8 cellular contexts compared by ENCODE assay signal in genomic region chr3:16399473-16399872, GRCh38.
DNase-seq lines count a peak whose midpoint lies in the region; ATAC-seq, FAIRE-seq and TF ChIP-seq lines count a peak whose summit lies in the region.

No MANE protein-coding gene starts in this region.

- H3K4me1 Mint-ChIP-seq in astrocyte (ENCODE audit: low read depth, unreplicated experiment) = peaks cover 22% of the 10 kb centered on the region
- peaks cover 33% of the 10 kb centered on the region for H3K4me1 Mint-ChIP-seq in activated naive CD4-positive, alpha-beta T cell treated with anti-CD3 and anti-CD28 coated beads for 36 hours (ENCODE audit: low read depth)
- peaks cover 7% of the 10 kb centered on the region for H3K4me1 Mint-ChIP-seq in activated naive CD4-positive, alpha-beta T cell treated with anti-CD3 and anti-CD28 coated beads, Interleukin-2, amount 10 ng/mL, durations not matched to agents 7 days and 5 days

- H4K20me1 ChIP-seq in astrocyte (ENCODE audit: insufficient read depth, low read length) = peaks cover 41% of the 10 kb centered on the region
- no peaks in the 10 kb centered on the region for H4K20me1 ChIP-seq in HepG2 (ENCODE audit: insufficient read depth, low read length)

- TF ChIP-seq EP300 in HepG2 (IDR thresholded peaks at IDR 0.05; ENCODE audit: low read depth in 2 of 2, low read length in 2 of 2) (no peak), HepG2 (CRISPR knock-in tag; IDR thresholded peaks at IDR 0.05; ENCODE audit: borderline replicate concordance) (no peak)

- intact Hi-C loops in HepG2 (cut with micrococcal nuclease; ENCODE audit: unreplicated experiment) = no loop called here
- intact Hi-C loops in activated naive CD4-positive, alpha-beta T cell treated with anti-CD3 and anti-CD28 coated beads for 36 hours (cut with micrococcal nuclease) = no loop called here

- H3K9me3 Mint-ChIP-seq in astrocyte (ENCODE audit: unreplicated experiment) = peaks cover 1% of the 10 kb centered on the region
- no peaks in the 10 kb centered on the region for H3K9me3 Mint-ChIP-seq in activated naive CD4-positive, alpha-beta T cell treated with anti-CD3 and anti-CD28 coated beads for 36 hours
- H3K9me3 Mint-ChIP-seq in activated naive CD4-positive, alpha-beta T cell treated with anti-CD3 and anti-CD28 coated beads, Interleukin-2, amount 10 ng/mL, durations not matched to agents 7 days and 5 days = no peaks in the 10 kb centered on the region

- H3K27ac ChIP-seq in astrocyte (ENCODE audit: low read depth, low read length) (no peak overlapping the region), HepG2 (ENCODE audit: extremely low read length, insufficient read depth, low read length) (no peak overlapping the region)

- in situ Hi-C loops in HepG2 (cut with HindIII; ENCODE audit: extremely low pct_ligation_motif_present, low pct_unique_long_range_greater_than_20kb) = no loop called here

- ATAC-seq in HG02884 (IDR thresholded peaks at IDR 0.05; ENCODE audit: unreplicated experiment) (peak; percentile 37), HepG2 (peak; percentile 81), GM18517 (IDR thresholded peaks at IDR 0.05; ENCODE audit: unreplicated experiment) (no peak)

- H3K27me3 Mint-ChIP-seq in astrocyte (ENCODE audit: low read depth, unreplicated experiment) = no peaks in the 10 kb centered on the region
- no peaks in the 10 kb centered on the region for H3K27me3 Mint-ChIP-seq in activated naive CD4-positive, alpha-beta T cell treated with anti-CD3 and anti-CD28 coated beads for 36 hours (ENCODE audit: low read depth)
- H3K27me3 Mint-ChIP-seq in activated naive CD4-positive, alpha-beta T cell treated with anti-CD3 and anti-CD28 coated beads, Interleukin-2, amount 10 ng/mL, durations not matched to agents 7 days and 5 days = no peaks in the 10 kb centered on the region

- no TSS peak for BruUV-seq in HepG2 (replicated peaks; lab: Mats Ljungman, UMichigan)

- peaks cover 20% of the 10 kb centered on the region for H3K79me2 ChIP-seq in astrocyte (ENCODE audit: insufficient read depth, low read length)
- no peaks in the 10 kb centered on the region for H3K79me2 ChIP-seq in HepG2 (ENCODE audit: insufficient read depth, low read length)

- H3K4me1 ChIP-seq in astrocyte (ENCODE audit: insufficient read depth, low read length) (peaks cover 9% of the 10 kb centered on the region), HepG2 (ENCODE audit: insufficient read depth, low read length) (no peaks in the 10 kb centered on the region)

- H3K9ac ChIP-seq in astrocyte (ENCODE audit: low read length) (peak overlapping the region; percentile 2), HepG2 (ENCODE audit: insufficient read depth, low read depth, low read length) (no peak overlapping the region)

- peak overlapping the region; percentile 1 for H3K27ac Mint-ChIP-seq in astrocyte (ENCODE audit: unreplicated experiment)
- no peak overlapping the region for H3K27ac Mint-ChIP-seq in activated naive CD4-positive, alpha-beta T cell treated with anti-CD3 and anti-CD28 coated beads for 36 hours
- H3K27ac Mint-ChIP-seq in activated naive CD4-positive, alpha-beta T cell treated with anti-CD3 and anti-CD28 coated beads, Interleukin-2, amount 10 ng/mL, durations not matched to agents 7 days and 5 days = no peak overlapping the region

- peaks cover 17% of the 10 kb centered on the region for H3K36me3 Mint-ChIP-seq in astrocyte (ENCODE audit: low read depth, unreplicated experiment)
- peaks cover 43% of the 10 kb centered on the region for H3K36me3 Mint-ChIP-seq in activated naive CD4-positive, alpha-beta T cell treated with anti-CD3 and anti-CD28 coated beads for 36 hours (ENCODE audit: low read depth)
- H3K36me3 Mint-ChIP-seq in activated naive CD4-positive, alpha-beta T cell treated with anti-CD3 and anti-CD28 coated beads, Interleukin-2, amount 10 ng/mL, durations not matched to agents 7 days and 5 days = peaks cover 45% of the 10 kb centered on the region

- FAIRE-seq in astrocyte (lab: Jason Lieb, UNC) (no peak), HepG2 (lab: Jason Lieb, UNC) (no peak)

- TF ChIP-seq CTCF in astrocyte (IDR thresholded peaks at IDR 0.05; ENCODE audit: insufficient read depth, low read depth, low read length) (peak; percentile 5), HepG2 (CRISPR knock-in tag; IDR thresholded peaks at IDR 0.05) (no peak)

- no peak overlapping the region for H3K4me3 ChIP-seq in astrocyte (ENCODE audit: insufficient read depth, low read depth, low read length)
- H3K4me3 ChIP-seq in HepG2 (replicated peaks in 1 of 3; ENCODE audit: insufficient read depth in 1 of 3, low read depth in 2 of 3, low read length in 3 of 3) = no peak overlapping the region

- 15% methylated on average over 6 of the region's 6 CpGs for WGBS in HepG2 (ENCODE audit: low lambda C conversion rate)

- H2AFZ ChIP-seq in astrocyte (ENCODE audit: low read depth, low read length) (no peak overlapping the region), HepG2 (ENCODE audit: low read length) (no peak overlapping the region)

- peak overlapping the region; percentile 68 for H3K4me2 ChIP-seq in astrocyte (ENCODE audit: low read length)
- H3K4me2 ChIP-seq in HepG2 (ENCODE audit: low read depth, low read length) = no peak overlapping the region

- CTCF ChIA-PET in HepG2 (lab: Yijun Ruan, JAX; ENCODE audit: low intra/inter-chr PET ratio, low total read pairs) = no interaction called here
- CTCF ChIA-PET in activated naive CD4-positive, alpha-beta T cell treated with anti-CD3 and anti-CD28 coated beads for 36 hours (lab: Charles Lee) = no interaction called here
- CTCF ChIA-PET in activated naive CD4-positive, alpha-beta T cell treated with anti-CD3 and anti-CD28 coated beads, Interleukin-2, amount 10 ng/mL, durations not matched to agents 7 days and 5 days (lab: Charles Lee) = no interaction called here

- H3K4me3 Mint-ChIP-seq in astrocyte (ENCODE audit: unreplicated experiment) = no peak overlapping the region
- no peak overlapping the region for H3K4me3 Mint-ChIP-seq in activated naive CD4-positive, alpha-beta T cell treated with anti-CD3 and anti-CD28 coated beads for 36 hours
- no peak overlapping the region for H3K4me3 Mint-ChIP-seq in activated naive CD4-positive, alpha-beta T cell treated with anti-CD3 and anti-CD28 coated beads, Interleukin-2, amount 10 ng/mL, durations not matched to agents 7 days and 5 days

- no peak for TF ChIP-seq POLR2A in HepG2 (IDR thresholded peaks at IDR 0.05; ENCODE audit: insufficient read depth in 1 of 2, low read depth in 2 of 2, low read length in 2 of 2)

- DNase-seq in DMS53 (lab: John Stamatoyannopoulos, UW) = peak; percentile 42
- DNase-seq in astrocyte (ENCODE audit: low read depth) = peak; percentile 77
- no peak for DNase-seq in HepG2 (ENCODE audit: low spot score)
- no peak for DNase-seq in amygdala (lab: John Stamatoyannopoulos, UW)
- no peak for DNase-seq in activated naive CD4-positive, alpha-beta T cell treated with anti-CD3 and anti-CD28 coated beads for 36 hours
- no peak for DNase-seq in activated naive CD4-positive, alpha-beta T cell treated with anti-CD3 and anti-CD28 coated beads, Interleukin-2, amount 10 ng/mL, durations not matched to agents 7 days and 5 days

- no peaks in the 10 kb centered on the region for H3K36me3 ChIP-seq in astrocyte (ENCODE audit: insufficient read depth, low read length)
- no peaks in the 10 kb centered on the region for H3K36me3 ChIP-seq in HepG2 (replicated peaks in 1 of 2; ENCODE audit: control insufficient read depth in 1 of 2, insufficient read depth in 2 of 2, low read length in 2 of 2)

- POLR2A ChIA-PET in HepG2 (lab: Yijun Ruan, JAX) = no interaction called here

- no peak for TF ChIP-seq RAD21 in HepG2 (CRISPR knock-in tag; IDR thresholded peaks at IDR 0.05)

- H3K27me3 ChIP-seq in astrocyte (ENCODE audit: insufficient read depth, low read length) (no peaks in the 10 kb centered on the region), HepG2 (ENCODE audit: control insufficient read depth in 1 of 2, insufficient read depth in 2 of 2, low read length in 2 of 2) (no peaks in the 10 kb centered on the region; a peak in 1 of 5 replicates)

- H3K9me3 ChIP-seq in astrocyte (ENCODE audit: insufficient read depth, low read depth, low read length) (no peaks in the 10 kb centered on the region), HepG2 (ENCODE audit: low read length) (no peaks in the 10 kb centered on the region)

TF ChIP-seq in HepG2, 621 proteins besides CTCF, POLR2A, EP300 and RAD21 (continues in another document):
- TF ChIP-seq RBFOX2 (IDR thresholded peaks at IDR 0.05; ENCODE audit: low read depth, low read length) = no peak
- TF ChIP-seq ZNF543 (CRISPR knock-in tag; IDR thresholded peaks at IDR 0.05) = no peak
- TF ChIP-seq NFE2L1 (CRISPR knock-in tag; IDR thresholded peaks at IDR 0.05; ENCODE audit: borderline replicate concordance) = no peak
- TF ChIP-seq ZFP36L2 (CRISPR knock-in tag; IDR thresholded peaks at IDR 0.05) = no peak
- TF ChIP-seq CENPX (CRISPR knock-in tag; IDR thresholded peaks at IDR 0.05) = no peak
- TF ChIP-seq ZBTB7B (CRISPR knock-in tag; IDR thresholded peaks at IDR 0.05) = no peak
- TF ChIP-seq MBNL3 (CRISPR knock-in tag; conservative IDR thresholded peaks at IDR 0.05) = no peak
- no peak for TF ChIP-seq MAX (IDR thresholded peaks at IDR 0.05)
- TF ChIP-seq SMAD1 (CRISPR knock-in tag; IDR thresholded peaks at IDR 0.05; ENCODE audit: borderline replicate concordance, low read depth) = no peak
- no peak for TF ChIP-seq THAP9 (CRISPR knock-in tag; IDR thresholded peaks at IDR 0.05; ENCODE audit: borderline replicate concordance)

Comparison
In these comparisons a context has a peak if more than half of its experiments do, and no peak if none do; other contexts are left out.
1. DNase-seq: peak in DMS53 (single experiment) and astrocyte (single experiment); none in HepG2 (single experiment), amygdala (0 of 56), activated naive CD4-positive, alpha-beta T cell treated with anti-CD3 and anti-CD28 coated beads for 36 hours (single experiment) and activated naive CD4-positive, alpha-beta T cell treated with anti-CD3 and anti-CD28 coated beads, Interleukin-2, amount 10 ng/mL, durations not matched to agents 7 days and 5 days (single experiment).